Comparison of ENCODE assay signal across 8 cellular contexts in genomic region chr12:24948452-24948815, GRCh38. TPM values are rescaled to one million over a fixed set of nuclear protein-coding genes. Genes with fewer than 3 reads are reported as not detected.
A peak's percentile ranks its signal among the peaks of the same experiment; 100 is the strongest.
DNase-seq lines count a peak whose midpoint lies in the region; ATAC-seq and TF ChIP-seq lines count a peak whose summit lies in the region.

No MANE protein-coding gene starts in this region.

- no peak for DNase-seq in epithelial cell of proximal tubule (ENCODE audit: low read depth)
- DNase-seq in myocyte (ENCODE audit: low read depth) = peak; percentile 55
- DNase-seq in upper lobe of right lung = no peak
- no peak for DNase-seq in NCI-H2029 treated with DMSO at 0.1 percent for 48 hours (lab: John Stamatoyannopoulos, UW)
- no peak for DNase-seq in DMS153 treated with DMSO at 0.1 percent for 48 hours (lab: John Stamatoyannopoulos, UW; ENCODE audit: unreplicated experiment)

- H3K4me2 ChIP-seq in SU-DHL-6 (ENCODE audit: low read depth, low read length, poor library complexity, severe bottlenecking) = peak overlapping the region; percentile 92

- H3K27me3 ChIP-seq in SU-DHL-6 (ENCODE audit: low read length) (no peaks in the 10 kb centered on the region), upper lobe of right lung (no peaks in the 10 kb centered on the region)

- H3F3A ChIP-seq in SU-DHL-6 (ENCODE audit: insufficient read depth) = peaks cover 29% of the 10 kb centered on the region

- peak overlapping the region; percentile 97 for H2AFZ ChIP-seq in SU-DHL-6 (ENCODE audit: low read depth, low read length, severe bottlenecking)

- H3K9me3 ChIP-seq in SU-DHL-6 (ENCODE audit: insufficient read depth, low read length) (no peaks in the 10 kb centered on the region), upper lobe of right lung (no peaks in the 10 kb centered on the region)

- intact Hi-C loops in upper lobe of right lung (cut with DNase I) = no loop called here

- ATAC-seq in GM18505 (IDR thresholded peaks at IDR 0.05; ENCODE audit: unreplicated experiment) = peak; percentile 6
- ATAC-seq in HG02973 (IDR thresholded peaks at IDR 0.05; ENCODE audit: unreplicated experiment) = peak; percentile 30
- ATAC-seq in upper lobe of right lung = peak; percentile 51

- peak overlapping the region; percentile 92 for H3K9ac ChIP-seq in SU-DHL-6 (ENCODE audit: low read length)

- H3K27ac ChIP-seq in SU-DHL-6 (ENCODE audit: low read depth, low read length) = peak overlapping the region; percentile 50
- H3K27ac ChIP-seq in upper lobe of right lung = peak overlapping the region; percentile 45

- no peaks in the 10 kb centered on the region for H4K20me1 ChIP-seq in SU-DHL-6 (ENCODE audit: low read depth, low read length)

- no peak for TF ChIP-seq CTCF in SU-DHL-6 (IDR thresholded peaks at IDR 0.05; ENCODE audit: insufficient read depth, low read length, poor library complexity, severe bottlenecking)
- TF ChIP-seq CTCF in epithelial cell of proximal tubule (conservative IDR thresholded peaks at IDR 0.05; ENCODE audit: low read depth, low read length) = no peak
- no peak for TF ChIP-seq CTCF in upper lobe of right lung (IDR thresholded peaks at IDR 0.05)

- peak overlapping the region; percentile 94 for H3K4me3 ChIP-seq in SU-DHL-6 (ENCODE audit: insufficient read depth, low read length, poor library complexity, severe bottlenecking)
- peak overlapping the region; percentile 72 for H3K4me3 ChIP-seq in epithelial cell of proximal tubule (ENCODE audit: low read depth, low read length)
- peak overlapping the region; percentile 69 for H3K4me3 ChIP-seq in upper lobe of right lung

- no peaks in the 10 kb centered on the region for H3K36me3 ChIP-seq in SU-DHL-6 (ENCODE audit: low read length)
- H3K36me3 ChIP-seq in upper lobe of right lung = no peaks in the 10 kb centered on the region

- no peaks in the 10 kb centered on the region for H3K9me2 ChIP-seq in SU-DHL-6 (replicated peaks; ENCODE audit: insufficient read depth, low read length)

- TF ChIP-seq POLR2A in GM18505 (IDR thresholded peaks at IDR 0.05; ENCODE audit: borderline replicate concordance, extremely low read depth, insufficient read depth, insufficient read length) = no peak

- H3K79me2 ChIP-seq in SU-DHL-6 (ENCODE audit: insufficient read depth, low read length) = peaks cover 48% of the 10 kb centered on the region

- H3K4me1 ChIP-seq in upper lobe of right lung = peaks cover 7% of the 10 kb centered on the region

RNA-seq across cellular contexts. Expression of gene BCAT1, which starts 0.5 kb away (rescaled TPM):
- total RNA-seq in epithelial cell of proximal tubule (14.6 and 67.7 TPM in 2 replicates), myocyte (70.6 and 98.7 TPM in 2 replicates), upper lobe of right lung (82.5 TPM)
- 46.6 TPM for polyA plus RNA-seq in myocyte (2012)
